ENCODE assay signal across 8 cellular contexts in genomic region chr5:134511796-134512660, GRCh38. TPM values are rescaled to one million over a fixed set of nuclear protein-coding genes. Genes with fewer than 3 reads are reported as not detected.
DNase-seq lines count a peak whose midpoint lies in the region; ATAC-seq and TF ChIP-seq lines count a peak whose summit lies in the region.

No MANE protein-coding gene starts in this region.

- CTCF ChIA-PET in Panc1 (lab: Charles Lee), result interaction anchor here (0.6 to 1.1 kb wide), 3 partner anchors 12 to 101 kb away, joined by 3 to 7 read pairs (median 6); partner anchors contain the start of gene CDKN2AIPNL

- H3K27me3 ChIP-seq in Panc1 (ENCODE audit: control insufficient read depth, insufficient read depth, low read length) (no peaks in the 10 kb centered on the region), trophoblast cell (ENCODE audit: insufficient read depth, low read length) (no peaks in the 10 kb centered on the region)

- H3K27ac ChIP-seq in Panc1 (ENCODE audit: low read length) (peak overlapping the region; percentile 97), trophoblast cell (ENCODE audit: low read depth, low read length) (peak overlapping the region; percentile 83)

- peaks cover 3% of the 10 kb centered on the region for H3K79me2 ChIP-seq in trophoblast cell (ENCODE audit: control insufficient read depth, insufficient read depth, low read length, poor library complexity)

- H4K12ac ChIP-seq in trophoblast cell (ENCODE audit: low read depth, low read length), result peak overlapping the region; percentile 45

- H3K4me1 ChIP-seq in Panc1 (ENCODE audit: control insufficient read depth, insufficient read depth, low read length) (peaks cover 55% of the 10 kb centered on the region), trophoblast cell (ENCODE audit: control insufficient read depth in 1 of 2, insufficient read depth in 2 of 2, low read length in 2 of 2) (peaks cover 33 to 42% of the 10 kb centered on the region in 2 experiments)

- H2BK120ac ChIP-seq in trophoblast cell (ENCODE audit: insufficient read depth, low read length, poor library complexity), result peak overlapping the region; percentile 94

- no peaks in the 10 kb centered on the region for H3K36me3 ChIP-seq in Panc1 (ENCODE audit: control insufficient read depth, insufficient read depth, low read length)
- H3K36me3 ChIP-seq in trophoblast cell (ENCODE audit: control insufficient read depth in 1 of 2, insufficient read depth in 2 of 2, low read length in 2 of 2), result no peaks in the 10 kb centered on the region

- no peak overlapping the region for H3K9ac ChIP-seq in trophoblast cell (ENCODE audit: low read length)

- H3K14ac ChIP-seq in trophoblast cell (ENCODE audit: low read length), result peak overlapping the region; percentile 81

- POLR2A ChIA-PET in Panc1 (lab: Charles Lee), result interaction anchor here (0.6 to 1.6 kb wide), 5 partner anchors 11 to 136 kb away, joined by 3 to 10 read pairs (median 5); partner anchors contain the start of gene JADE2

- no TSS peak for BruUV-seq in Panc1 (replicated peaks; lab: Mats Ljungman, UMichigan)

- H2BK5ac ChIP-seq in trophoblast cell (ENCODE audit: low read depth, low read length, poor library complexity), result peak overlapping the region; percentile 91

- ATAC-seq in Panc1 (peak; percentile 51), HG03520 (IDR thresholded peaks at IDR 0.05; ENCODE audit: unreplicated experiment) (no peak), HG03196 (IDR thresholded peaks at IDR 0.05; ENCODE audit: unreplicated experiment) (no peak), GM21619 (IDR thresholded peaks at IDR 0.05; ENCODE audit: unreplicated experiment) (no peak)

- peak overlapping the region; percentile 92 for H2AK5ac ChIP-seq in trophoblast cell (ENCODE audit: low read length)

- peak overlapping the region; percentile 21 for H3K4ac ChIP-seq in trophoblast cell (ENCODE audit: low read depth, low read length)

- no CpG with 5 or more reads among the region's 7 CpGs for WGBS in trophoblast cell (ENCODE audit: extremely low coverage, insufficient coverage, insufficient read length)

- peak overlapping the region; percentile 70 for H3K18ac ChIP-seq in trophoblast cell (ENCODE audit: low read length)

- H3K9me3 ChIP-seq in Panc1 (ENCODE audit: control insufficient read depth, insufficient read depth, low read depth, low read length) (no peaks in the 10 kb centered on the region), trophoblast cell (ENCODE audit: insufficient read depth, low read depth, low read length) (no peaks in the 10 kb centered on the region)

- peak overlapping the region; percentile 78 for H4K8ac ChIP-seq in trophoblast cell (ENCODE audit: low read depth, low read length)

- H3K4me3 ChIP-seq in Panc1 (ENCODE audit: low read depth in 2 of 2, low read length in 2 of 2) (no peak overlapping the region), fibroblast of the aortic adventitia (ENCODE audit: low read depth, low read length) (no peak overlapping the region), trophoblast cell (ENCODE audit: low read depth, low read length) (no peak overlapping the region)

- no peak overlapping the region for H3K23ac ChIP-seq in trophoblast cell (ENCODE audit: low read length)

- peak overlapping the region; percentile 73 for H2BK12ac ChIP-seq in trophoblast cell (ENCODE audit: low read length)

- H2AFZ ChIP-seq in trophoblast cell (ENCODE audit: insufficient read depth, low read length, poor library complexity), result peak overlapping the region; percentile 17

- TF ChIP-seq CTCF in Panc1 (IDR thresholded peaks at IDR 0.05) (no peak), fibroblast of the aortic adventitia (IDR thresholded peaks at IDR 0.05; ENCODE audit: insufficient read depth, low read length) (no peak)

- intact Hi-C loops in Panc1 (cut with micrococcal nuclease; ENCODE audit: unreplicated experiment), result no loop called here

- in situ Hi-C loops in Panc1 (cut with HindIII; ENCODE audit: low pct_unique_long_range_greater_than_20kb, low sequenced_read_pairs), result no loop called here

- peak; percentile 92 for DNase-seq in ELF-1 (ENCODE audit: low read depth, low spot score)
- no peak for DNase-seq in Panc1 (ENCODE audit: low read depth, low spot score)
- peak; percentile 81 for DNase-seq in fibroblast of the aortic adventitia (ENCODE audit: low read depth)
- DNase-seq in trophoblast cell, result peak; percentile 87 to 88
- no peak for DNase-seq in activated CD4-positive, CD25-positive, alpha-beta regulatory T cell treated with anti-CD3 and anti-CD28 coated beads, Interleukin-2, amount 50 U/mL, for 72 hours

- H3K79me1 ChIP-seq in trophoblast cell (ENCODE audit: low read length), result peaks cover 28% of the 10 kb centered on the region

- H4K91ac ChIP-seq in trophoblast cell (ENCODE audit: low read depth, low read length), result peak overlapping the region; percentile 80

- peak overlapping the region; percentile 8 for H3K4me2 ChIP-seq in trophoblast cell (ENCODE audit: low read length)

RNA-seq across cellular contexts. Expression of gene JADE2, which starts 13.4 kb away (rescaled TPM):
- total RNA-seq in Panc1 (2021; ENCODE audit: unreplicated experiment), result 80.0 TPM
- 40.4 TPM for polyA plus RNA-seq in Panc1 (2012; ENCODE audit: insufficient read length)
- total RNA-seq in fibroblast of the aortic adventitia (ENCODE audit: low replicate concordance), result 28.0 and 38.8 TPM in 2 replicates
- 3.8 TPM in 2 replicates for polyA plus RNA-seq in trophoblast cell (2013)

Comparison
In these comparisons a context has a peak if more than half of its experiments do, and no peak if none do; other contexts are left out.
1. DNase-seq: peak in ELF-1 (single experiment), fibroblast of the aortic adventitia (single experiment) and trophoblast cell (2 of 2); none in Panc1 (single experiment) and activated CD4-positive, CD25-positive, alpha-beta regulatory T cell treated with anti-CD3 and anti-CD28 coated beads, Interleukin-2, amount 50 U/mL, for 72 hours (single experiment).